25 cellular contexts compared by ENCODE assay signal in genomic region chr16:85110105-85110504, GRCh38. TPM values are rescaled to one million over a fixed set of nuclear protein-coding genes. Genes with fewer than 3 reads are reported as not detected.
"Had no signal": no experiment of that assay in that cellular context is flagged by ENCODE, and none has a peak within 500 bp of the region (broad histone marks: within the 10 kb centered on the region; RNA-seq: fewer than 3 reads in every experiment).

No MANE protein-coding gene starts in this region.

- H3K9ac ChIP-seq: KMS-11, SK-N-SH had no signal

- DNase-seq: Kasumi-1, MM.1S, NCI-H1092 treated with DMSO at 0.1 percent for 48 hours, NCI-H1436, NCI-H187, NCI-H2029, NCI-H2081 treated with DMSO at 0.1 percent for 48 hours, NCI-H2171, NCI-H226, NCI-H446, NCI-H510A, NCI-H524 treated with DMSO at 0.1 percent for 48 hours, NCI-H774, RPMI8226, SHP77, SK-N-SH, SW 1271, T-cell had no signal

- H3K9me3 ChIP-seq: SK-N-SH had no signal

- H3K4me2 ChIP-seq: KMS-11, SK-N-SH had no signal

- H3K27ac ChIP-seq: KMS-11 had no signal

- ATAC-seq: K562, T-cell had no signal

- FAIRE-seq: RCC 7860 had no signal

- H3K4me3 ChIP-seq: K562 had no signal

RNA-seq across cellular contexts. Expression of gene CIBAR2, which starts 2.2 kb away (rescaled TPM):
- total RNA-seq: HT-29, K562, M059J, SK-MEL-5, T-cell had no signal
- polyA plus RNA-seq: IgD-negative memory B cell, K562 had no signal
